8 cellular contexts compared by ENCODE assay signal in the genomic region with DNA sequence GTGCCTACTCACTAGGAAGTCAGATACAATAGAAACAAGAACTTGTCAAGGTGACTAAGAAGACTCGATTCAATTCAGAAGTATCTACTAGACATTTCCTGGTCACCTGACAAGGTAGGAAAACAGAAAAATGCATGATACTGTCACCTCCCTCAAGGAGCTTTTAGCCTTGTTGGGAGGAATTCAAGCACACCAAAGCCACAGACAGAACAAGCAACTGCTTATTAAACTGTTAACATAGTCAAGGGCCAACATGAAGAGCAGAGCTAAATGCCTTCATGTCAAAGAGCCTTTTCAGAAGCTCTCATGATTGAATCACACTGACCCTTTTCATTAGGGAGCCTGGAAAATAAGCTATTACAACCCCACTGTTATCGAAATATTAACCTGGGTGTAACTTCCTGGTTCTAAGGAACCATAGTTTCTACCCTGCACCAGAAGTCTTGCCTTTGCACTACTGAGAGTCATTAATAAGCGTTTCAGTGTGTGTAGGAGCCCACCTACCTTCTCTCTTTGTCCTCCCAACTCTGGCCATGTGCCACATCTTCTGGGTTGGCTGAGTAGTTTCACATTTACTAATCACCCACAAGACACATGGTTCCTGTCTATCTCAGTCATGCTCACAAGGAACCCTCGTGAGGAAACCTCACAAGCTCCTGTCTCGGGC. TPM values are rescaled to one million over a fixed set of nuclear protein-coding genes. Genes with fewer than 3 reads are reported as not detected.
DNase-seq lines count a peak whose midpoint lies in the region; ATAC-seq and TF ChIP-seq lines count a peak whose summit lies in the region.

No MANE protein-coding gene starts in this region.

- H3K27ac Mint-ChIP-seq in IgD-negative memory B cell: peak overlapping the region; percentile 20 to 90 (median 56)
- peak overlapping the region; percentile 97 for H3K27ac Mint-ChIP-seq in activated T-cell treated with anti-CD3 and anti-CD28 coated beads, Interleukin-2, amount 50 U/mL, for 24 hours
- H3K27ac Mint-ChIP-seq in endothelial cell (ENCODE audit: unreplicated experiment): no peak overlapping the region

- no peaks in the 10 kb centered on the region for H3K27me3 ChIP-seq in mucosa of rectum (ENCODE audit: control insufficient read depth in 2 of 2, insufficient read depth in 2 of 2, low read length in 2 of 2)

- H3K4me3 ChIP-seq in GM12864 (ENCODE audit: low read depth, low read length) (no peak overlapping the region), mucosa of rectum (ENCODE audit: low read length in 2 of 2) (peak overlapping the region in 1 of 2 donors; percentile 8)

- peak; percentile 67 for ATAC-seq in GM21515 (IDR thresholded peaks at IDR 0.05; ENCODE audit: unreplicated experiment)

- no peaks in the 10 kb centered on the region for H3K36me3 ChIP-seq in mucosa of rectum (ENCODE audit: control insufficient read depth in 2 of 2, insufficient read depth in 2 of 2, low read length in 2 of 2)

- H3K4me3 Mint-ChIP-seq in IgD-negative memory B cell (peak overlapping the region; percentile 10 to 67 (median 48)), endothelial cell (ENCODE audit: unreplicated experiment) (no peak overlapping the region)
- peak overlapping the region; percentile 47 for H3K4me3 Mint-ChIP-seq in activated T-cell treated with anti-CD3 and anti-CD28 coated beads, Interleukin-2, amount 50 U/mL, for 24 hours

- H3K4me1 Mint-ChIP-seq in IgD-negative memory B cell: peaks cover 24 to 38% (median 28%) of the 10 kb centered on the region in 3 donors
- peaks cover 48% of the 10 kb centered on the region for H3K4me1 Mint-ChIP-seq in activated T-cell treated with anti-CD3 and anti-CD28 coated beads, Interleukin-2, amount 50 U/mL, for 24 hours (ENCODE audit: low read depth)
- H3K4me1 Mint-ChIP-seq in endothelial cell (ENCODE audit: unreplicated experiment): no peaks in the 10 kb centered on the region

- peak overlapping the region; percentile 70 to 77 for H3K27ac ChIP-seq in mucosa of rectum (ENCODE audit: low read depth in 2 of 2, low read length in 2 of 2)

- no peak for TF ChIP-seq CTCF in GM12864 (IDR thresholded peaks at IDR 0.05; ENCODE audit: low read depth, low read length, missing control alignments)
- no peak for TF ChIP-seq CTCF in endothelial cell (IDR thresholded peaks at IDR 0.05; ENCODE audit: unreplicated experiment)

- H3K36me3 Mint-ChIP-seq in IgD-negative memory B cell (no peaks in the 10 kb centered on the region), endothelial cell (ENCODE audit: low read depth, unreplicated experiment) (no peaks in the 10 kb centered on the region)
- no peaks in the 10 kb centered on the region for H3K36me3 Mint-ChIP-seq in activated T-cell treated with anti-CD3 and anti-CD28 coated beads, Interleukin-2, amount 50 U/mL, for 24 hours (ENCODE audit: low read depth)

- H3K9me3 Mint-ChIP-seq in IgD-negative memory B cell (no peaks in the 10 kb centered on the region), endothelial cell (ENCODE audit: unreplicated experiment) (no peaks in the 10 kb centered on the region)
- H3K9me3 Mint-ChIP-seq in activated T-cell treated with anti-CD3 and anti-CD28 coated beads, Interleukin-2, amount 50 U/mL, for 24 hours: no peaks in the 10 kb centered on the region

- no peaks in the 10 kb centered on the region for H3K9me3 ChIP-seq in mucosa of rectum (ENCODE audit: control insufficient read depth in 2 of 2, low read length in 2 of 2)

- H3K27me3 Mint-ChIP-seq in IgD-negative memory B cell: no peaks in the 10 kb centered on the region
- H3K27me3 Mint-ChIP-seq in activated T-cell treated with anti-CD3 and anti-CD28 coated beads, Interleukin-2, amount 50 U/mL, for 24 hours: no peaks in the 10 kb centered on the region
- no peaks in the 10 kb centered on the region for H3K27me3 Mint-ChIP-seq in endothelial cell (ENCODE audit: unreplicated experiment)

- H3K4me1 ChIP-seq in mucosa of rectum (ENCODE audit: control insufficient read depth in 2 of 2, insufficient read depth in 2 of 2, low read length in 2 of 2): peaks cover 26 to 43% of the 10 kb centered on the region in 2 donors

- DNase-seq in GM12864 (ENCODE audit: low read depth) (peak; percentile 98), endothelial cell (ENCODE audit: low spot score) (no peak), HK-2 (ENCODE audit: unreplicated experiment) (no peak), cortex of kidney (lab: John Stamatoyannopoulos, UW) (no peak)
- peak; percentile 59 for DNase-seq in activated T-cell treated with anti-CD3 and anti-CD28 coated beads, Interleukin-2, amount 50 U/mL, for 24 hours

- H3K9ac ChIP-seq in mucosa of rectum (ENCODE audit: low read depth in 1 of 2, low read length in 2 of 2): peak overlapping the region in 1 of 2 donors; percentile 37

RNA-seq across cellular contexts. Expression of gene LGALS3, which starts 31.0 kb away (rescaled TPM):
- polyA plus RNA-seq in IgD-negative memory B cell: 7.6 TPM
- total RNA-seq in endothelial cell (ENCODE audit: unreplicated experiment): 4.1 TPM

RNA-seq across cellular contexts. Expression of gene MAPK1IP1L, which starts 46.6 kb away (rescaled TPM):
- polyA plus RNA-seq in IgD-negative memory B cell: 119 TPM
- 106 TPM for total RNA-seq in endothelial cell (ENCODE audit: unreplicated experiment)

Comparison
In these comparisons a context has a peak if more than half of its experiments do, and no peak if none do; other contexts are left out.
1. DNase-seq: peak in GM12864 (single experiment) and activated T-cell treated with anti-CD3 and anti-CD28 coated beads, Interleukin-2, amount 50 U/mL, for 24 hours (single experiment); none in endothelial cell (single experiment), HK-2 (single experiment) and cortex of kidney (single experiment).